11 cellular contexts compared by ENCODE assay signal in genomic region chr3:26622634-26623408, GRCh38. TPM values are rescaled to one million over a fixed set of nuclear protein-coding genes. Genes with fewer than 3 reads are reported as not detected.
DNase-seq lines count a peak whose midpoint lies in the region; ATAC-seq and TF ChIP-seq lines count a peak whose summit lies in the region.
"Had no signal": no experiment of that assay in that cellular context is flagged by ENCODE, and none has a peak within 500 bp of the region (broad histone marks: within the 10 kb centered on the region; RNA-seq: fewer than 3 reads in every experiment).

Gene LRRC3B (plus strand): TSS chr3:26622772. CDS start chr3:26709673, 86,901 bp downstream.

- peak within 1 kb of the TSS; percentile 17 for H3K4me2 ChIP-seq in parathyroid adenoma (ENCODE audit: low read length)

- under 1% methylated on average over 71 of the region's 71 CpGs for WGBS in right cardiac atrium

- peak within 1 kb of the TSS; percentile 34 for H3K4me3 ChIP-seq in right cardiac atrium (ENCODE audit: low read length)
- H3K4me3 ChIP-seq in parathyroid adenoma (ENCODE audit: low read depth, low read length): peak within 1 kb of the TSS; percentile 11
- H3K4me3 ChIP-seq in mucosa of descending colon: no peak within 1 kb of the TSS

- intact Hi-C loops in right cardiac atrium (cut with DNase I): no loop called here
- intact Hi-C loops in mucosa of descending colon (cut with DNase I, micrococcal nuclease): no loop called here

- H2AFZ ChIP-seq in parathyroid adenoma: no peak within 1 kb of the TSS

- ATAC-seq in right cardiac atrium (peak in 1 of 2 donors; percentile 43), mucosa of descending colon (no peak)

- H3K27me3 ChIP-seq in right cardiac atrium (ENCODE audit: control insufficient read depth, insufficient read depth): no peaks in the 10 kb centered on the region
- no peaks in the 10 kb centered on the region for H3K27me3 ChIP-seq in parathyroid adenoma (ENCODE audit: control insufficient read depth, insufficient read depth, low read length)

- H3K27ac ChIP-seq in right cardiac atrium (ENCODE audit: low read length): no peak within 1 kb of the TSS
- H3K27ac ChIP-seq in parathyroid adenoma: no peak within 1 kb of the TSS

- no peak within 1 kb of the TSS for H3K9ac ChIP-seq in parathyroid adenoma

- no peaks in the 10 kb centered on the region for H3K79me2 ChIP-seq in parathyroid adenoma

- DNase-seq in COR-L47 (lab: John Stamatoyannopoulos, UW) (peak; percentile 6), NCI-H82 treated with DMSO at 0.1 percent for 48 hours (lab: John Stamatoyannopoulos, UW; ENCODE audit: unreplicated experiment) (peak; percentile 27), right cardiac atrium (peak in 2 of 3 donors; percentile 39 to 44), epidermal melanocyte (ENCODE audit: insufficient read length, low spot score) (no peak), NCI-H1048 (lab: John Stamatoyannopoulos, UW) (no peak), mucosa of descending colon (no peak)
- no peak for DNase-seq in effector CD4-positive, alpha-beta T cell
- DNase-seq: SHP77 treated with DMSO at 0.1 percent for 48 hours had no signal

- H3K4me1 ChIP-seq in right cardiac atrium (ENCODE audit: control insufficient read depth, insufficient read depth, low read length): no peaks in the 10 kb centered on the region
- no peaks in the 10 kb centered on the region for H3K4me1 ChIP-seq in parathyroid adenoma
- H3K4me1 ChIP-seq in mucosa of descending colon (ENCODE audit: low read depth): no peaks in the 10 kb centered on the region

- no peaks in the 10 kb centered on the region for H3K9me3 ChIP-seq in right cardiac atrium (ENCODE audit: control insufficient read depth, low read length)
- H3K9me3 ChIP-seq in parathyroid adenoma (ENCODE audit: control insufficient read depth, low read length): no peaks in the 10 kb centered on the region
- no peaks in the 10 kb centered on the region for H3K9me3 ChIP-seq in mucosa of descending colon

- no peak for TF ChIP-seq CTCF in parathyroid adenoma (IDR thresholded peaks at IDR 0.05)
- TF ChIP-seq CTCF in mucosa of descending colon (IDR thresholded peaks at IDR 0.05): no peak

- H3K36me3 ChIP-seq in parathyroid adenoma (ENCODE audit: control insufficient read depth, insufficient read depth, low read length) (no peaks in the 10 kb centered on the region), mucosa of descending colon (ENCODE audit: low read depth) (no peaks in the 10 kb centered on the region)

RNA-seq across cellular contexts. Expression of gene LRRC3B, which starts in this region (rescaled TPM):
- total RNA-seq in right cardiac atrium: under 1 TPM in 2 of 4 donors, not detected in 2; 0.03 to 0.68 TPM
- 0.16 TPM for polyA plus RNA-seq in right cardiac atrium
- under 1 TPM in 2 of 3 donors, not detected in 1; 0.35 to 0.76 TPM for total RNA-seq in mucosa of descending colon
- total RNA-seq: Daoy, HT-29 had no signal

Comparison
In these comparisons a context has a peak if more than half of its experiments do, and no peak if none do; other contexts are left out.
1. Peak in DNase-seq and H3K4me3 ChIP-seq in right cardiac atrium; RNA of the gene not detected or under 1 TPM.
2. DNase-seq: peak in COR-L47 (single experiment) and NCI-H82 treated with DMSO at 0.1 percent for 48 hours (single experiment); none in epidermal melanocyte (single experiment), effector CD4-positive, alpha-beta T cell (single experiment), NCI-H1048 (single experiment) and mucosa of descending colon (0 of 3).